16 cellular contexts compared by ENCODE assay signal in genomic region chr22:40300884-40301672, GRCh38. TPM values are rescaled to one million over a fixed set of nuclear protein-coding genes. Genes with fewer than 3 reads are reported as not detected.
DNase-seq lines count a peak whose midpoint lies in the region; ATAC-seq and TF ChIP-seq lines count a peak whose summit lies in the region.
"Had no signal": no experiment of that assay in that cellular context is flagged by ENCODE, and none has a peak within 500 bp of the region (broad histone marks: within the 10 kb centered on the region; RNA-seq: fewer than 3 reads in every experiment).

No MANE protein-coding gene starts in this region.

- H3K4me3 Mint-ChIP-seq in stimulated activated naive CD8-positive, alpha-beta T cell treated with anti-CD3 and anti-CD28 coated beads, Interleukin-15, amount 100 ng/mL, for 72 hours: peak overlapping the region; percentile 9 to 10
- no peak overlapping the region for H3K4me3 Mint-ChIP-seq in nephron progenitor cell
- H3K4me3 Mint-ChIP-seq: activated naive CD8-positive, alpha-beta T cell; IgD-negative memory B cell had no signal

- no peaks in the 10 kb centered on the region for H3K9me3 Mint-ChIP-seq in activated naive CD4-positive, alpha-beta T cell treated with anti-CD3 and anti-CD28 coated beads, Interleukin-2, amount 50 U/mL, for 72 hours
- H3K9me3 Mint-ChIP-seq in stimulated activated naive CD8-positive, alpha-beta T cell treated with anti-CD3 and anti-CD28 coated beads, Interleukin-15, amount 100 ng/mL, for 72 hours: no peaks in the 10 kb centered on the region
- no peaks in the 10 kb centered on the region for H3K9me3 Mint-ChIP-seq in nephron progenitor cell
- H3K9me3 Mint-ChIP-seq: IgD-negative memory B cell had no signal

- ATAC-seq in activated naive CD4-positive, alpha-beta T cell treated with anti-CD3 and anti-CD28 coated beads, Interleukin-2, amount 50 U/mL, for 72 hours: peak; percentile 93 to 97
- peak; percentile 84 for ATAC-seq in GM21619 (IDR thresholded peaks at IDR 0.05; ENCODE audit: unreplicated experiment)
- peak; percentile 78 for ATAC-seq in HG03354 (IDR thresholded peaks at IDR 0.05; ENCODE audit: poor library complexity, severe bottlenecking, unreplicated experiment)
- ATAC-seq in stimulated activated naive CD8-positive, alpha-beta T cell treated with anti-CD3 and anti-CD28 coated beads, Interleukin-15, amount 100 ng/mL, for 72 hours: peak; percentile 100
- ATAC-seq: left colon had no signal

- peaks cover 8 to 32% of the 10 kb centered on the region in 2 donors for H3K36me3 Mint-ChIP-seq in activated naive CD4-positive, alpha-beta T cell treated with anti-CD3 and anti-CD28 coated beads, Interleukin-2, amount 50 U/mL, for 72 hours
- H3K36me3 Mint-ChIP-seq in nephron progenitor cell (ENCODE audit: low read depth): peaks cover 74% of the 10 kb centered on the region

- H3K27me3 Mint-ChIP-seq in stimulated activated naive CD8-positive, alpha-beta T cell treated with anti-CD3 and anti-CD28 coated beads, Interleukin-15, amount 100 ng/mL, for 72 hours: no peaks in the 10 kb centered on the region
- H3K27me3 Mint-ChIP-seq in nephron progenitor cell (ENCODE audit: low read depth, poor library complexity): no peaks in the 10 kb centered on the region
- H3K27me3 Mint-ChIP-seq: activated naive CD8-positive, alpha-beta T cell; IgD-negative memory B cell had no signal

- no peak for TF ChIP-seq CTCF in nephron progenitor cell (IDR thresholded peaks at IDR 0.05)

- peaks cover 29% of the 10 kb centered on the region for H3K4me1 Mint-ChIP-seq in stimulated activated naive CD8-positive, alpha-beta T cell treated with anti-CD3 and anti-CD28 coated beads, Interleukin-15, amount 100 ng/mL, for 72 hours
- H3K4me1 Mint-ChIP-seq in nephron progenitor cell: peaks cover 5% of the 10 kb centered on the region

- no peak for DNase-seq in activated naive CD4-positive, alpha-beta T cell treated with anti-CD3 and anti-CD28 coated beads, Interleukin-2, amount 50 U/mL, for 72 hours (ENCODE audit: low spot score in 2 of 2)
- no peak for DNase-seq in activated naive CD4-positive, alpha-beta T cell treated with anti-CD3 and anti-CD28 coated beads, Interleukin-2, amount 50 U/mL, for 16 hours
- DNase-seq in stimulated activated naive CD8-positive, alpha-beta T cell treated with anti-CD3 and anti-CD28 coated beads, Interleukin-15, amount 100 ng/mL, for 72 hours: peak; percentile 5 to 36
- no peak for DNase-seq in NCI-H1092 treated with DMSO at 0.1 percent for 48 hours (lab: John Stamatoyannopoulos, UW)
- DNase-seq in NCI-H345 (lab: John Stamatoyannopoulos, UW): no peak
- DNase-seq in nephron progenitor cell: no peak
- DNase-seq: activated CD4-positive, alpha-beta T cell treated with anti-CD3 and anti-CD28 coated beads, Interleukin-2, amount 50 U/mL, for 48 hours; esophagus squamous epithelium; left colon; NCI-H1436 treated with DMSO at 0.1 percent for 48 hours; NCI-H524; stimulated activated CD4-positive, alpha-beta T cell treated with anti-CD3 and anti-CD28 coated beads, Interleukin-2, amount 100 ng/mL, for 24 hours had no signal

- H3K27ac Mint-ChIP-seq in activated naive CD4-positive, alpha-beta T cell treated with anti-CD3 and anti-CD28 coated beads, Interleukin-2, amount 50 U/mL, for 72 hours: no peak overlapping the region
- no peak overlapping the region for H3K27ac Mint-ChIP-seq in stimulated activated naive CD8-positive, alpha-beta T cell treated with anti-CD3 and anti-CD28 coated beads, Interleukin-15, amount 100 ng/mL, for 72 hours
- no peak overlapping the region for H3K27ac Mint-ChIP-seq in nephron progenitor cell
- H3K27ac Mint-ChIP-seq: activated naive CD8-positive, alpha-beta T cell had no signal

RNA-seq across cellular contexts. Expression of gene ADSL, which starts 45.2 kb away (rescaled TPM):
- 100 to 1,000 TPM in 1 of 2 donors, 10 to 100 TPM in 1; 97.4 to 135 TPM for total RNA-seq in activated naive CD4-positive, alpha-beta T cell treated with anti-CD3 and anti-CD28 coated beads, Interleukin-2, amount 50 U/mL, for 72 hours

Comparison
In these comparisons a context has a peak if more than half of its experiments do, and no peak if none do; other contexts are left out.
1. DNase-seq: peak in stimulated activated naive CD8-positive, alpha-beta T cell treated with anti-CD3 and anti-CD28 coated beads, Interleukin-15, amount 100 ng/mL, for 72 hours (2 of 2); none in activated naive CD4-positive, alpha-beta T cell treated with anti-CD3 and anti-CD28 coated beads, Interleukin-2, amount 50 U/mL, for 72 hours (0 of 2), activated naive CD4-positive, alpha-beta T cell treated with anti-CD3 and anti-CD28 coated beads, Interleukin-2, amount 50 U/mL, for 16 hours (single experiment), NCI-H1092 treated with DMSO at 0.1 percent for 48 hours (single experiment), NCI-H345 (single experiment) and nephron progenitor cell (single experiment).
2. Peak in every context shown above with its lines, with median percentiles within 50 percentile points of each other: ATAC-seq.